In the genomic region with DNA sequence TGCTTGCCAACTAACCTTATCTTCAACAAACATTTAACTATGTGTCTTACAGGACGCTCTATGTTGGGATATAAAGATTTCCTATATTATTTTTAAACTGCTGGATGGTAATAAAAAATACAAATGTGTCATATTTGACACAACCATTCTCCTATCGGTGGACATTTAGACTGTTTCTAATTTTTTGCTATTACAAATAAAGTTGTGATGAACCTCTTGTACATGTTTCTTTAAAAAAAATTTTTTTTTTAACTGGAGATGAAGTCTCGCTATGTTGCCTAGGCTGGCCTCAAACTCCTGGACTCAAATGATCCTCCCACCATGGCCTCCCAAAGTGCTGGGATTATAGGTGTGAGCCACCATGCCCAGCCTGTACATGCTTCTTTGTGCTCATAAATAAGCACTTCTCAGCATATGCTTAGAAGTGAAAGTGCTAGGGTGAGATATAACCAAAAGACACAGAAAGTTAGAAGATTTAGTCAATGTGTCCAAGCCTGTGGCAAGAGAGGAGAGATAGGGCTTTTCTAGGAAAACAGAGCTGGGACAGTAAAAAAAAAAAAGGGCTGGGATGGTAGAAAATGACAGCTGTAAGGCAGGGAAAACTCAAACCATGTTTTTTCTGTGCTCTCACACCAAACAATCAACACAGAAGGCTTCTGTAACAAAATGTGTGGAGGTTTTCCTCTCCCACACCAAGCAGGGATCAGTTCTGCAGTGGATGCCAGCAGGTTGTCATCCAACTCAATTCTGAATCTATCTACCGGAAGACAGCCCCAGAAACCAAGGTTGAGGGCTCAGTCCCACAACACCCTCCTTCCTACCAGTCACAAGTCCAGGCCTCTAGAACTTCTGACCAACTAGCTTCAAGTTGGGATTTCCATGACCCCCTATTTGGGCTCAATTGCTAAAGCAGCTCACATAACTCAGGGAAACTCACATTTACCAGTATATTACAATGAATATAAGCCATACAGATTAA, we compare ENCODE assay signal across 12 cellular contexts.
A peak's percentile ranks its signal among the peaks of the same experiment; 100 is the strongest.
DNase-seq lines count a peak whose midpoint lies in the region; ATAC-seq, FAIRE-seq and TF ChIP-seq lines count a peak whose summit lies in the region.
"Had no signal": no experiment of that assay in that cellular context is flagged by ENCODE, and none has a peak within 500 bp of the region (broad histone marks: within the 10 kb centered on the region; RNA-seq: fewer than 3 reads in every experiment).

No MANE protein-coding gene starts in this region.

- H3K27ac ChIP-seq in SK-N-MC = peak overlapping the region; percentile 39; the same call in 1 of the 2 replicates
- H3K27ac ChIP-seq: neural progenitor cell had no signal

- H3K36me3 ChIP-seq in SK-N-MC (ENCODE audit: insufficient read depth, low read length) = 0 out of 2 replicates have a peak, but pooled peaks cover 2% of the 10 kb centered on the region
- H3K36me3 ChIP-seq: neural progenitor cell had no signal

- no peak overlapping the region for H3K4me3 ChIP-seq in SK-N-MC
- H3K4me3 ChIP-seq: neural progenitor cell had no signal

- peaks cover 16% of the 10 kb centered on the region for H3K4me1 Mint-ChIP-seq in glutamatergic neuron (ENCODE audit: low read depth, unreplicated experiment)
- H3K4me1 Mint-ChIP-seq in stimulated activated naive B cell treated with anti-CD40 and anti-IgM and Interleukin-4, amounts not matched to agents 10 μg/mL and 1 μg/mL and 100 μg/mL, for 72 hours = peaks cover 35 to 76% of the 10 kb centered on the region in 2 donors
- H3K4me1 Mint-ChIP-seq in natural killer cell treated with Interleukin-12 subunit alpha and Interleukin-12 subunit beta and Interleukin-15 and Interleukin-18, amount 100 ng/mL, for 72 hours (ENCODE audit: low read depth in 2 of 2) = peaks cover 23 to 25% of the 10 kb centered on the region in 2 donors

- no peak for TF ChIP-seq CTCF in glutamatergic neuron (IDR thresholded peaks at IDR 0.05; ENCODE audit: partially characterized antibody, unreplicated experiment)

- no peak for DNase-seq in GM12891 (ENCODE audit: insufficient read length, low spot score)
- DNase-seq in SK-N-MC (ENCODE audit: low read depth, low spot score) = no peak
- DNase-seq in glutamatergic neuron = no peak
- no peak for DNase-seq in stimulated activated naive B cell treated with anti-CD40 and anti-IgM and Interleukin-4, amounts not matched to agents 10 μg/mL and 1 μg/mL and 100 μg/mL, for 72 hours
- no peak for DNase-seq in DMS79 (lab: John Stamatoyannopoulos, UW)
- no peak for DNase-seq in natural killer cell treated with Interleukin-12 subunit alpha and Interleukin-12 subunit beta and Interleukin-15 and Interleukin-18, amount 100 ng/mL, for 72 hours (ENCODE audit: low spot score)
- DNase-seq in HCEC 1CT = no peak
- DNase-seq: activated naive CD4-positive, alpha-beta T cell; cortex of kidney; NCI-H187; stimulated activated CD4-positive, alpha-beta T cell treated with anti-CD3 and anti-CD28 coated beads, Interleukin-15, amount 100 ng/mL, for 24 hours had no signal

- peak; percentile 63 for FAIRE-seq in GM12891 (lab: Jason Lieb, UNC)

- peaks cover 2% of the 10 kb centered on the region for H3K27me3 Mint-ChIP-seq in glutamatergic neuron (ENCODE audit: unreplicated experiment)
- H3K27me3 Mint-ChIP-seq in stimulated activated naive B cell treated with anti-CD40 and anti-IgM and Interleukin-4, amounts not matched to agents 10 μg/mL and 1 μg/mL and 100 μg/mL, for 72 hours = no peaks in the 10 kb centered on the region
- H3K27me3 Mint-ChIP-seq in natural killer cell treated with Interleukin-12 subunit alpha and Interleukin-12 subunit beta and Interleukin-15 and Interleukin-18, amount 100 ng/mL, for 72 hours = no peaks in the 10 kb centered on the region

- H3K9ac ChIP-seq in SK-N-MC (ENCODE audit: insufficient read length) = no peak overlapping the region
- H3K9ac ChIP-seq: neural progenitor cell had no signal

- no peaks in the 10 kb centered on the region for H3K9me3 Mint-ChIP-seq in glutamatergic neuron (ENCODE audit: unreplicated experiment)
- H3K9me3 Mint-ChIP-seq in stimulated activated naive B cell treated with anti-CD40 and anti-IgM and Interleukin-4, amounts not matched to agents 10 μg/mL and 1 μg/mL and 100 μg/mL, for 72 hours = no peaks in the 10 kb centered on the region
- no peaks in the 10 kb centered on the region for H3K9me3 Mint-ChIP-seq in natural killer cell treated with Interleukin-12 subunit alpha and Interleukin-12 subunit beta and Interleukin-15 and Interleukin-18, amount 100 ng/mL, for 72 hours
- H3K9me3 Mint-ChIP-seq: neural progenitor cell had no signal

- no peaks in the 10 kb centered on the region for H3K36me3 Mint-ChIP-seq in glutamatergic neuron (ENCODE audit: unreplicated experiment)
- H3K36me3 Mint-ChIP-seq in stimulated activated naive B cell treated with anti-CD40 and anti-IgM and Interleukin-4, amounts not matched to agents 10 μg/mL and 1 μg/mL and 100 μg/mL, for 72 hours = peaks cover 7 to 28% of the 10 kb centered on the region in 2 donors
- no peaks in the 10 kb centered on the region for H3K36me3 Mint-ChIP-seq in natural killer cell treated with Interleukin-12 subunit alpha and Interleukin-12 subunit beta and Interleukin-15 and Interleukin-18, amount 100 ng/mL, for 72 hours

- H3K27ac Mint-ChIP-seq in glutamatergic neuron (ENCODE audit: unreplicated experiment) = peak overlapping the region; percentile 44
- peak overlapping the region; percentile 73 for H3K27ac Mint-ChIP-seq in stimulated activated naive B cell treated with anti-CD40 and anti-IgM and Interleukin-4, amounts not matched to agents 10 μg/mL and 1 μg/mL and 100 μg/mL, for 72 hours
- H3K27ac Mint-ChIP-seq in natural killer cell treated with Interleukin-12 subunit alpha and Interleukin-12 subunit beta and Interleukin-15 and Interleukin-18, amount 100 ng/mL, for 72 hours = no peak overlapping the region

- ATAC-seq in stimulated activated naive B cell treated with anti-CD40 and anti-IgM and Interleukin-4, amounts not matched to agents 10 μg/mL and 1 μg/mL and 100 μg/mL, for 72 hours (replicated peaks) = no peak
- no peak for ATAC-seq in natural killer cell treated with Interleukin-12 subunit alpha and Interleukin-12 subunit beta and Interleukin-15 and Interleukin-18, amount 100 ng/mL, for 72 hours

- no peak for TF ChIP-seq POLR2A in GM12891 (IDR thresholded peaks at IDR 0.05; ENCODE audit: low read depth, low read length)

- no peak overlapping the region for H3K4me3 Mint-ChIP-seq in glutamatergic neuron (ENCODE audit: unreplicated experiment)
- peak overlapping the region in 1 of 2 donors; percentile 54 for H3K4me3 Mint-ChIP-seq in stimulated activated naive B cell treated with anti-CD40 and anti-IgM and Interleukin-4, amounts not matched to agents 10 μg/mL and 1 μg/mL and 100 μg/mL, for 72 hours
- no peak overlapping the region for H3K4me3 Mint-ChIP-seq in natural killer cell treated with Interleukin-12 subunit alpha and Interleukin-12 subunit beta and Interleukin-15 and Interleukin-18, amount 100 ng/mL, for 72 hours
- H3K4me3 Mint-ChIP-seq: neural progenitor cell had no signal

- H3K9me3 ChIP-seq in SK-N-MC (ENCODE audit: low read depth, low read length) = no peaks in the 10 kb centered on the region

TF ChIP-seq in GM12891, 5 proteins besides CTCF, POLR2A, EP300 and RAD21:
- TF ChIP-seq TAF1 (IDR thresholded peaks at IDR 0.05; ENCODE audit: low read depth, low read length) = no peak
- TF ChIP-seq PAX5 (IDR thresholded peaks at IDR 0.05; ENCODE audit: insufficient read depth, low read length, severe bottlenecking) = no peak
- TF ChIP-seq POU2F2 (IDR thresholded peaks at IDR 0.05; ENCODE audit: low read depth, low read length) = no peak
- TF ChIP-seq POLR2AphosphoS5 (IDR thresholded peaks at IDR 0.05; ENCODE audit: low read depth, low read length) = no peak
- TF ChIP-seq SPI1 (IDR thresholded peaks at IDR 0.05; ENCODE audit: low read depth, low read length) = no peak

Comparison
In these comparisons a context has a peak if more than half of its experiments do, and no peak if none do; other contexts are left out.
1. H3K27ac Mint-ChIP-seq: peak in glutamatergic neuron (single experiment) and stimulated activated naive B cell treated with anti-CD40 and anti-IgM and Interleukin-4, amounts not matched to agents 10 μg/mL and 1 μg/mL and 100 μg/mL, for 72 hours (single experiment); none in natural killer cell treated with Interleukin-12 subunit alpha and Interleukin-12 subunit beta and Interleukin-15 and Interleukin-18, amount 100 ng/mL, for 72 hours (0 of 2).